ENCODE assay signal across 25 cellular contexts in genomic region chrX:129791961-129792570, GRCh38. TPM values are rescaled to one million over a fixed set of nuclear protein-coding genes. Genes with fewer than 3 reads are reported as not detected.
DNase-seq lines count a peak whose midpoint lies in the region; ATAC-seq, FAIRE-seq and TF ChIP-seq lines count a peak whose summit lies in the region.
"Had no signal": no experiment of that assay in that cellular context is flagged by ENCODE, and none has a peak within 500 bp of the region (broad histone marks: within the 10 kb centered on the region; RNA-seq: fewer than 3 reads in every experiment).

No MANE protein-coding gene starts in this region.

- 29% methylated on average over 1 of the region's 11 CpGs for WGBS in HepG2 (ENCODE audit: low lambda C conversion rate)

- no peaks in the 10 kb centered on the region for H3K36me3 ChIP-seq in HepG2 (replicated peaks in 1 of 2; ENCODE audit: control insufficient read depth in 1 of 2, insufficient read depth in 2 of 2, low read length in 2 of 2)
- H3K36me3 ChIP-seq: esophagus squamous epithelium, ovary, right lobe of liver had no signal

- no peak overlapping the region for H3K4me3 Mint-ChIP-seq in CD4-positive, alpha-beta T cell
- H3K4me3 Mint-ChIP-seq: activated T-helper 1 cell treated with anti-CD3 and anti-CD28 coated beads, Interleukin-12 subunit alpha, Interleukin-12 subunit beta, Interleukin-2, Interleukin-4 antibody, amounts not matched to agents 30 ng/mL and 10 ng/mL and 1 ng/mL, durations not matched to agents 14 hours and 24 hours and 36 hours; CD14-positive monocyte; memory B cell; naive B cell; stimulated activated memory B cell treated with anti-CD40 and anti-IgM and Interleukin-4, amounts not matched to agents 10 μg/mL and 1 μg/mL and 100 μg/mL, for 72 hours had no signal

- DNase-seq in CD4-positive, alpha-beta T cell, result no peak
- DNase-seq in LHCN-M2 (ENCODE audit: low read depth) (peak; percentile 2), NCI-H345 (lab: John Stamatoyannopoulos, UW) (peak; percentile 58), HepG2 (ENCODE audit: low spot score) (no peak), HK-2 (ENCODE audit: unreplicated experiment) (no peak), HCEC 1CT (no peak), NCI-H1417 (lab: John Stamatoyannopoulos, UW) (no peak)
- DNase-seq: effector memory CD4-positive, alpha-beta T cell; esophagus squamous epithelium; KG1; kidney glomerular epithelial cell; naive B cell; NCI-H446 treated with DMSO at 0.1 percent for 48 hours; ovary; right lobe of liver; T1000; testis had no signal

- no peaks in the 10 kb centered on the region for H3K27me3 ChIP-seq in CD4-positive, alpha-beta T cell (ENCODE audit: control insufficient read depth, insufficient read depth, low read length)
- no peaks in the 10 kb centered on the region for H3K27me3 ChIP-seq in HepG2 (ENCODE audit: control insufficient read depth in 1 of 2, insufficient read depth in 2 of 2, low read length in 2 of 2)
- H3K27me3 ChIP-seq: esophagus squamous epithelium, ovary, right lobe of liver, testis had no signal

- no peaks in the 10 kb centered on the region for H3K4me1 ChIP-seq in HepG2 (ENCODE audit: insufficient read depth, low read length)
- H3K4me1 ChIP-seq: esophagus squamous epithelium, right lobe of liver, testis had no signal

- peaks cover 7% of the 10 kb centered on the region for H3K4me1 Mint-ChIP-seq in CD4-positive, alpha-beta T cell (ENCODE audit: low read depth)

- no peak overlapping the region for H3K4me2 ChIP-seq in HepG2 (ENCODE audit: low read depth, low read length)

- H3K9ac ChIP-seq in HepG2 (ENCODE audit: insufficient read depth, low read depth, low read length), result no peak overlapping the region

- H3K27ac ChIP-seq in CD4-positive, alpha-beta T cell (ENCODE audit: low read depth, low read length), result peak overlapping the region; percentile 35
- H3K27ac ChIP-seq in HepG2 (ENCODE audit: extremely low read length, insufficient read depth, low read length), result no peak overlapping the region
- H3K27ac ChIP-seq: esophagus squamous epithelium, ovary, right lobe of liver, testis had no signal

- BruUV-seq in HepG2 (replicated peaks; lab: Mats Ljungman, UMichigan), result no TSS peak

- CTCF ChIA-PET in CD4-positive, alpha-beta T cell (lab: Charles Lee), result no interaction called here
- CTCF ChIA-PET in HepG2 (lab: Yijun Ruan, JAX; ENCODE audit: low intra/inter-chr PET ratio, low total read pairs), result no interaction called here

- FAIRE-seq in HepG2 (lab: Jason Lieb, UNC), result no peak
- FAIRE-seq: GM12878 had no signal

- no peaks in the 10 kb centered on the region for H3K79me2 ChIP-seq in HepG2 (ENCODE audit: insufficient read depth, low read length)

- no peaks in the 10 kb centered on the region for H3K27me3 Mint-ChIP-seq in CD4-positive, alpha-beta T cell
- H3K27me3 Mint-ChIP-seq: memory B cell; naive B cell; stimulated activated memory B cell treated with anti-CD40 and anti-IgM and Interleukin-4, amounts not matched to agents 10 μg/mL and 1 μg/mL and 100 μg/mL, for 72 hours had no signal

- in situ Hi-C loops in HepG2 (cut with HindIII; ENCODE audit: extremely low pct_ligation_motif_present, low pct_unique_long_range_greater_than_20kb), result no loop called here

- no peaks in the 10 kb centered on the region for H3K9me3 ChIP-seq in CD4-positive, alpha-beta T cell (ENCODE audit: control insufficient read depth, low read length)
- no peaks in the 10 kb centered on the region for H3K9me3 ChIP-seq in HepG2 (ENCODE audit: low read length)
- H3K9me3 ChIP-seq: esophagus squamous epithelium, ovary, right lobe of liver, testis had no signal

- intact Hi-C loops in CD4-positive, alpha-beta T cell (cut with DNase I, micrococcal nuclease), result loop anchor here in 1 of 2 experiments (5.0 kb wide), 1 partner anchor 35 kb away; no protein-coding TSS in a partner anchor
- intact Hi-C loops in HepG2 (cut with micrococcal nuclease; ENCODE audit: unreplicated experiment), result no loop called here

- H3K4me3 ChIP-seq in HepG2 (replicated peaks in 1 of 3; ENCODE audit: insufficient read depth in 1 of 3, low read depth in 2 of 3, low read length in 3 of 3), result no peak overlapping the region
- H3K4me3 ChIP-seq: esophagus squamous epithelium, GM12878, ovary, right lobe of liver, testis had no signal

- no peak for TF ChIP-seq EP300 in HepG2 (IDR thresholded peaks at IDR 0.05; ENCODE audit: low read depth in 2 of 2, low read length in 2 of 2)
- TF ChIP-seq EP300 in HepG2 (CRISPR knock-in tag; IDR thresholded peaks at IDR 0.05; ENCODE audit: borderline replicate concordance), result no peak

- H3K36me3 Mint-ChIP-seq in CD4-positive, alpha-beta T cell (ENCODE audit: low read depth), result peaks cover 75% of the 10 kb centered on the region
- H3K36me3 Mint-ChIP-seq: activated naive CD4-positive, alpha-beta T cell treated with anti-CD3 and anti-CD28 coated beads, Interleukin-2, amount 50 U/mL, for 72 hours had no signal

- no peaks in the 10 kb centered on the region for H3K9me3 Mint-ChIP-seq in CD4-positive, alpha-beta T cell
- H3K9me3 Mint-ChIP-seq: activated naive CD4-positive, alpha-beta T cell treated with anti-CD3 and anti-CD28 coated beads, Interleukin-2, amount 50 U/mL, for 72 hours; activated T-helper 1 cell treated with anti-CD3 and anti-CD28 coated beads, Interleukin-12 subunit alpha, Interleukin-12 subunit beta, Interleukin-2, Interleukin-4 antibody, amounts not matched to agents 30 ng/mL and 10 ng/mL and 1 ng/mL, durations not matched to agents 14 hours and 24 hours and 36 hours; CD14-positive monocyte; memory B cell; naive B cell; stimulated activated memory B cell treated with anti-CD40 and anti-IgM and Interleukin-4, amounts not matched to agents 10 μg/mL and 1 μg/mL and 100 μg/mL, for 72 hours had no signal

- H2AFZ ChIP-seq in HepG2 (ENCODE audit: low read length), result no peak overlapping the region

- TF ChIP-seq RAD21 in HepG2 (CRISPR knock-in tag; IDR thresholded peaks at IDR 0.05), result no peak

- no peak for TF ChIP-seq POLR2A in HepG2 (IDR thresholded peaks at IDR 0.05; ENCODE audit: insufficient read depth in 1 of 2, low read depth in 2 of 2, low read length in 2 of 2)

- no peaks in the 10 kb centered on the region for H4K20me1 ChIP-seq in HepG2 (ENCODE audit: insufficient read depth, low read length)

- TF ChIP-seq CTCF in CD4-positive, alpha-beta T cell (IDR thresholded peaks at IDR 0.05), result no peak
- TF ChIP-seq CTCF in HepG2 (CRISPR knock-in tag; IDR thresholded peaks at IDR 0.05), result no peak

- H3K27ac Mint-ChIP-seq in CD4-positive, alpha-beta T cell, result peak overlapping the region; percentile 33
- H3K27ac Mint-ChIP-seq: activated T-helper 1 cell treated with anti-CD3 and anti-CD28 coated beads, Interleukin-12 subunit alpha, Interleukin-12 subunit beta, Interleukin-2, Interleukin-4 antibody, amounts not matched to agents 30 ng/mL and 10 ng/mL and 1 ng/mL, durations not matched to agents 14 hours and 24 hours and 36 hours; stimulated activated memory B cell treated with anti-CD40 and anti-IgM and Interleukin-4, amounts not matched to agents 10 μg/mL and 1 μg/mL and 100 μg/mL, for 72 hours had no signal

- ATAC-seq in CD4-positive, alpha-beta T cell (ENCODE audit: poor library complexity), result no peak
- ATAC-seq in HepG2, result peak; percentile 28
- ATAC-seq in HG02588 (IDR thresholded peaks at IDR 0.05; ENCODE audit: unreplicated experiment), result no peak
- ATAC-seq: activated naive CD4-positive, alpha-beta T cell treated with anti-CD3 and anti-CD28 coated beads, Interleukin-2, amount 50 U/mL, for 72 hours; GM12878; stimulated activated memory B cell treated with anti-CD40 and anti-IgM and Interleukin-4, amounts not matched to agents 10 μg/mL and 1 μg/mL and 100 μg/mL, for 72 hours had no signal

- POLR2A ChIA-PET in CD4-positive, alpha-beta T cell (lab: Charles Lee), result interaction anchor here (1.1 kb wide), 1 partner anchor 11 kb away, joined by 7 read pairs; no protein-coding TSS in a partner anchor
- POLR2A ChIA-PET in HepG2 (lab: Yijun Ruan, JAX), result no interaction called here

RNA-seq across cellular contexts. Expression of gene SASH3, which starts 12.3 kb away (rescaled TPM):
- total RNA-seq in CD4-positive, alpha-beta T cell, result 10 to 100 TPM; 69.0 to 70.8 TPM
- total RNA-seq in LHCN-M2 (2014; rRNA removed) (not detected in 2 replicates), HepG2 (2016; rRNA removed; fragmentation: Illumina TruSeq; extraction: Trizol) (not detected in 2 replicates)
- not detected for polyA plus RNA-seq in LHCN-M2 (2012)
- not detected in 2 replicates for total RNA-seq in HepG2 (2016; cell fraction: cytosol; rRNA removed; fragmentation: Illumina TruSeq; extraction: Trizol; ENCODE audit: low read depth)
- total RNA-seq in HepG2 (2016; cell fraction: insoluble cytoplasmic fraction; rRNA removed; fragmentation: Illumina TruSeq; extraction: Trizol), result not detected in 2 replicates
- total RNA-seq in HepG2 (2016; cell fraction: membrane; rRNA removed; fragmentation: Illumina TruSeq; extraction: Trizol), result not detected in 2 replicates
- not detected in 2 replicates for total RNA-seq in HepG2 (2016; cell fraction: nucleus; rRNA removed; fragmentation: Illumina TruSeq; extraction: Trizol)
- 0.08 and 0.09 TPM in 2 replicates for polyA plus RNA-seq in HepG2 (2011; rRNA removed)
- 0.11 and 0.12 TPM in 2 replicates for polyA plus RNA-seq in HepG2 (2011; cell fraction: cytosol; rRNA removed)
- 0.03 and 0.10 TPM in 2 replicates for polyA plus RNA-seq in HepG2 (2011; cell fraction: nucleus; rRNA removed)
- polyA plus RNA-seq in HepG2 (2012), result 0.11 TPM in 1 of 2 replicates, not detected in the other
- not detected in 2 replicates for polyA plus RNA-seq in HepG2 (2016; cell fraction: cytosol; fragmentation: Illumina TruSeq; extraction: Trizol; ENCODE audit: low read depth)
- not detected in 2 replicates for polyA plus RNA-seq in HepG2 (2016; cell fraction: insoluble cytoplasmic fraction; fragmentation: Illumina TruSeq; extraction: Trizol; ENCODE audit: low read depth)
- not detected in 2 replicates for polyA plus RNA-seq in HepG2 (2016; cell fraction: membrane; fragmentation: Illumina TruSeq; extraction: Trizol; ENCODE audit: low read depth)
- not detected in 2 replicates for polyA plus RNA-seq in HepG2 (2016; cell fraction: nucleus; fragmentation: Illumina TruSeq; extraction: Trizol; ENCODE audit: insufficient read depth, low read depth)
- polyA minus RNA-seq in HepG2 (2011; rRNA and poly(A)+ RNA removed; ENCODE audit: low replicate concordance), result 0.07 TPM in 1 of 2 replicates, not detected in the other
- polyA minus RNA-seq in HepG2 (2011; cell fraction: cytosol; rRNA and poly(A)+ RNA removed), result not detected in 2 replicates
- polyA minus RNA-seq in HepG2 (2011; cell fraction: nucleus; rRNA and poly(A)+ RNA removed), result not detected in 2 replicates
- total RNA-seq: H4 had no signal

RNA-seq across cellular contexts. Expression of gene ZDHHC9, which starts 51.6 kb away (rescaled TPM):
- total RNA-seq in CD4-positive, alpha-beta T cell, result 1 to 10 TPM; 3.0 to 4.1 TPM
- total RNA-seq in LHCN-M2 (2014; rRNA removed) (23.9 TPM in 2 replicates), HepG2 (2016; rRNA removed; fragmentation: Illumina TruSeq; extraction: Trizol) (14.5 and 28.3 TPM in 2 replicates)
- 18.3 TPM for polyA plus RNA-seq in LHCN-M2 (2012)
- total RNA-seq in HepG2 (2016; cell fraction: cytosol; rRNA removed; fragmentation: Illumina TruSeq; extraction: Trizol; ENCODE audit: low read depth), result 4.3 and 4.4 TPM in 2 replicates
- total RNA-seq in HepG2 (2016; cell fraction: insoluble cytoplasmic fraction; rRNA removed; fragmentation: Illumina TruSeq; extraction: Trizol), result 15.3 and 26.5 TPM in 2 replicates
- total RNA-seq in HepG2 (2016; cell fraction: membrane; rRNA removed; fragmentation: Illumina TruSeq; extraction: Trizol), result 15.1 and 18.5 TPM in 2 replicates
- 28.8 and 34.6 TPM in 2 replicates for total RNA-seq in HepG2 (2016; cell fraction: nucleus; rRNA removed; fragmentation: Illumina TruSeq; extraction: Trizol)
- 51.9 and 53.1 TPM in 2 replicates for polyA plus RNA-seq in HepG2 (2011; rRNA removed)
- polyA plus RNA-seq in HepG2 (2011; cell fraction: cytosol; rRNA removed), result 36.0 and 50.3 TPM in 2 replicates
- polyA plus RNA-seq in HepG2 (2011; cell fraction: nucleus; rRNA removed), result 31.2 and 33.5 TPM in 2 replicates
- 40.1 and 49.9 TPM in 2 replicates for polyA plus RNA-seq in HepG2 (2012)
- polyA plus RNA-seq in HepG2 (2016; cell fraction: cytosol; fragmentation: Illumina TruSeq; extraction: Trizol; ENCODE audit: low read depth), result 5.7 and 8.1 TPM in 2 replicates
- polyA plus RNA-seq in HepG2 (2016; cell fraction: insoluble cytoplasmic fraction; fragmentation: Illumina TruSeq; extraction: Trizol; ENCODE audit: low read depth), result 16.7 and 19.3 TPM in 2 replicates
- polyA plus RNA-seq in HepG2 (2016; cell fraction: membrane; fragmentation: Illumina TruSeq; extraction: Trizol; ENCODE audit: low read depth), result 17.1 and 18.0 TPM in 2 replicates
- polyA plus RNA-seq in HepG2 (2016; cell fraction: nucleus; fragmentation: Illumina TruSeq; extraction: Trizol; ENCODE audit: insufficient read depth, low read depth), result 43.6 and 44.3 TPM in 2 replicates
- 50.7 and 145 TPM in 2 replicates for polyA minus RNA-seq in HepG2 (2011; rRNA and poly(A)+ RNA removed; ENCODE audit: low replicate concordance)
- 33.1 and 49.3 TPM in 2 replicates for polyA minus RNA-seq in HepG2 (2011; cell fraction: cytosol; rRNA and poly(A)+ RNA removed)
- 46.7 and 54.3 TPM in 2 replicates for polyA minus RNA-seq in HepG2 (2011; cell fraction: nucleus; rRNA and poly(A)+ RNA removed)

RNA-seq across cellular contexts. Expression of gene XPNPEP2, which starts 53.3 kb away (rescaled TPM):
- total RNA-seq in CD4-positive, alpha-beta T cell, result under 1 TPM; 0.16 to 0.17 TPM
- not detected in 2 replicates for total RNA-seq in LHCN-M2 (2014; rRNA removed)
- polyA plus RNA-seq in LHCN-M2 (2012), result not detected
- total RNA-seq in HepG2 (2016; rRNA removed; fragmentation: Illumina TruSeq; extraction: Trizol), result 0.49 and 1.1 TPM in 2 replicates
- total RNA-seq in HepG2 (2016; cell fraction: cytosol; rRNA removed; fragmentation: Illumina TruSeq; extraction: Trizol; ENCODE audit: low read depth), result not detected in 2 replicates
- total RNA-seq in HepG2 (2016; cell fraction: insoluble cytoplasmic fraction; rRNA removed; fragmentation: Illumina TruSeq; extraction: Trizol), result 0.34 and 1.1 TPM in 2 replicates
- total RNA-seq in HepG2 (2016; cell fraction: membrane; rRNA removed; fragmentation: Illumina TruSeq; extraction: Trizol), result 0.15 and 0.17 TPM in 2 replicates
- total RNA-seq in HepG2 (2016; cell fraction: nucleus; rRNA removed; fragmentation: Illumina TruSeq; extraction: Trizol), result 0.68 and 1.3 TPM in 2 replicates
- 1.8 and 3.8 TPM in 2 replicates for polyA plus RNA-seq in HepG2 (2011; rRNA removed)
- polyA plus RNA-seq in HepG2 (2011; cell fraction: cytosol; rRNA removed), result 1.5 and 1.7 TPM in 2 replicates
- 3.5 and 4.1 TPM in 2 replicates for polyA plus RNA-seq in HepG2 (2011; cell fraction: nucleus; rRNA removed)
- polyA plus RNA-seq in HepG2 (2012), result 3.9 and 5.5 TPM in 2 replicates
- polyA plus RNA-seq in HepG2 (2016; cell fraction: cytosol; fragmentation: Illumina TruSeq; extraction: Trizol; ENCODE audit: low read depth), result 0.06 and 0.21 TPM in 2 replicates
- 0.59 and 0.69 TPM in 2 replicates for polyA plus RNA-seq in HepG2 (2016; cell fraction: insoluble cytoplasmic fraction; fragmentation: Illumina TruSeq; extraction: Trizol; ENCODE audit: low read depth)
- 0.15 and 0.25 TPM in 2 replicates for polyA plus RNA-seq in HepG2 (2016; cell fraction: membrane; fragmentation: Illumina TruSeq; extraction: Trizol; ENCODE audit: low read depth)
- 2.0 and 2.7 TPM in 2 replicates for polyA plus RNA-seq in HepG2 (2016; cell fraction: nucleus; fragmentation: Illumina TruSeq; extraction: Trizol; ENCODE audit: insufficient read depth, low read depth)
- polyA minus RNA-seq in HepG2 (2011; rRNA and poly(A)+ RNA removed; ENCODE audit: low replicate concordance), result 2.4 TPM in 1 of 2 replicates, not detected in the other
- 0.53 and 1.3 TPM in 2 replicates for polyA minus RNA-seq in HepG2 (2011; cell fraction: cytosol; rRNA and poly(A)+ RNA removed)
- polyA minus RNA-seq in HepG2 (2011; cell fraction: nucleus; rRNA and poly(A)+ RNA removed), result 2.1 and 2.9 TPM in 2 replicates
- polyA plus RNA-seq: CD14-positive monocyte had no signal

Comparison
In these comparisons a context has a peak if more than half of its experiments do, and no peak if none do; other contexts are left out.
1. DNase-seq: peak in LHCN-M2 (single experiment) and NCI-H345 (single experiment); none in CD4-positive, alpha-beta T cell (0 of 10), HepG2 (single experiment), HK-2 (single experiment), HCEC 1CT (single experiment) and NCI-H1417 (0 of 3).
2. RNA of gene SASH3, which starts 12.3 kb away (total RNA-seq): 69.0 to 70.8 TPM in CD4-positive, alpha-beta T cell; not detected in HepG2 and not detected in LHCN-M2; every median in the first group is over 10 times any median in the second.